ENCODE assay signal across 1 cellular context in genomic region chr3:14549256-14549931, GRCh38.
TF ChIP-seq lines count a peak whose summit lies in the region.

No MANE protein-coding gene starts in this region.

TF ChIP-seq in IMR-90, 13 proteins besides CTCF, POLR2A, EP300 and RAD21 (continued from another document):
- no peak for TF ChIP-seq NFE2L2 (IDR thresholded peaks at IDR 0.05; ENCODE audit: low read depth, low read length)
- no peak for TF ChIP-seq MAZ (IDR thresholded peaks at IDR 0.05; ENCODE audit: borderline replicate concordance, low read depth, low read length)
- no peak for TF ChIP-seq CHD1 (IDR thresholded peaks at IDR 0.05; ENCODE audit: low read depth, low read length)
- no peak for TF ChIP-seq USF2 (IDR thresholded peaks at IDR 0.05; ENCODE audit: low read depth, low read length)
- TF ChIP-seq SMC3 (IDR thresholded peaks at IDR 0.05; ENCODE audit: low read depth, low read length), result no peak
- TF ChIP-seq RCOR1 (IDR thresholded peaks at IDR 0.05; ENCODE audit: insufficient replicate concordance, low read length), result no peak
- TF ChIP-seq MAFK (IDR thresholded peaks at IDR 0.05; ENCODE audit: low read depth, low read length), result no peak
- no peak for TF ChIP-seq MXI1 (IDR thresholded peaks at IDR 0.05; ENCODE audit: borderline replicate concordance, low read depth, low read length)
- TF ChIP-seq FOS (IDR thresholded peaks at IDR 0.05; ENCODE audit: low read depth, low read length), result no peak
